14 cellular contexts compared by ENCODE assay signal in the genomic region with DNA sequence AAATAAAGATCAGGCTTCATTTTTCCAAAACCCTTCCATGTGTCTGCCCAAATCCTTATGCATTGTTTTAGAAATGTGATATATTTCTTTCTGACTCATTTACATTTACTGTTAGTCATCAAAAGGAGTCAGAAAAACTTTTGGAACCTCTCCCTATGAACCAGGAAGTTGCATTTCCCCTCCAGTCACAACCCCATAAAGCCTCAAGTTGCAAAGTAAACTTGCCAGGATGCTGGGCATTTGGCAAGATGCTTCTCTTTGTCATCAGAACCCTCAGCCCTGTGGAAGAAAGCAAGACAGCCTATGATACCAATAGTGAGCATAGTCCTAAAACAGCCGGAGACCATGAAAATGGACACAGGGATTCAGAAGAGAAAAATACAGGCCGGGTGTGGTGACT.
DNase-seq lines count a peak whose midpoint lies in the region; ATAC-seq, FAIRE-seq and TF ChIP-seq lines count a peak whose summit lies in the region.
"Had no signal": no experiment of that assay in that cellular context is flagged by ENCODE, and none has a peak within 500 bp of the region (broad histone marks: within the 10 kb centered on the region; RNA-seq: fewer than 3 reads in every experiment).

No MANE protein-coding gene starts in this region.

- H3K27me3 Mint-ChIP-seq in astrocyte (ENCODE audit: low read depth, unreplicated experiment) = peaks cover 2% of the 10 kb centered on the region

- TF ChIP-seq CTCF in AG10803 (conservative IDR thresholded peaks at IDR 0.05; ENCODE audit: low read length) = no peak
- TF ChIP-seq CTCF in LNCaP clone FGC (IDR thresholded peaks at IDR 0.05; ENCODE audit: control insufficient read depth, extremely low read depth, insufficient read depth) = no peak
- no peak for TF ChIP-seq CTCF in astrocyte (IDR thresholded peaks at IDR 0.05; ENCODE audit: insufficient read depth, low read depth, low read length)
- no peak for TF ChIP-seq CTCF in kidney epithelial cell (IDR thresholded peaks at IDR 0.05; ENCODE audit: insufficient read depth, low read length, poor library complexity, severe bottlenecking)

- no peaks in the 10 kb centered on the region for H4K20me1 ChIP-seq in astrocyte (ENCODE audit: insufficient read depth, low read length)

- no peak overlapping the region for H3K4me3 ChIP-seq in AG10803 (ENCODE audit: low read length)
- H3K4me3 ChIP-seq in LNCaP clone FGC (ENCODE audit: low read depth, low read length) = no peak overlapping the region
- H3K4me3 ChIP-seq in astrocyte (ENCODE audit: insufficient read depth, low read depth, low read length) = no peak overlapping the region
- no peak overlapping the region for H3K4me3 ChIP-seq in kidney epithelial cell (ENCODE audit: low read depth, low read length)
- H3K4me3 ChIP-seq: esophagus squamous epithelium, SJCRH30 had no signal

- H3K79me2 ChIP-seq in astrocyte (ENCODE audit: insufficient read depth, low read length) = no peaks in the 10 kb centered on the region

- no peak overlapping the region for H3K27ac Mint-ChIP-seq in astrocyte (ENCODE audit: unreplicated experiment)
- H3K27ac Mint-ChIP-seq: memory B cell had no signal

- peaks cover 11% of the 10 kb centered on the region for H3K4me1 ChIP-seq in astrocyte (ENCODE audit: insufficient read depth, low read length)
- H3K4me1 ChIP-seq: SJCRH30 had no signal

- peak overlapping the region; percentile 46 for H3K4me2 ChIP-seq in astrocyte (ENCODE audit: low read length)

- peaks cover 3% of the 10 kb centered on the region for H3K4me1 Mint-ChIP-seq in astrocyte (ENCODE audit: low read depth, unreplicated experiment)
- H3K4me1 Mint-ChIP-seq: memory B cell had no signal

- no peaks in the 10 kb centered on the region for H3K9me3 Mint-ChIP-seq in astrocyte (ENCODE audit: unreplicated experiment)

- no peak overlapping the region for H3K9ac ChIP-seq in astrocyte (ENCODE audit: low read length)

- DNase-seq in AG10803 (ENCODE audit: low read depth) (peak; percentile 94), LNCaP clone FGC (ENCODE audit: low read depth) (peak; percentile 74), astrocyte (ENCODE audit: low read depth) (peak; percentile 93), kidney epithelial cell (ENCODE audit: low read depth) (peak; percentile 57), amygdala (lab: John Stamatoyannopoulos, UW) (no peak), NCI-H748 treated with DMSO at 0.1 percent for 48 hours (lab: John Stamatoyannopoulos, UW) (no peak)
- DNase-seq: activated CD4-positive, alpha-beta T cell treated with anti-CD3 and anti-CD28 coated beads, Interleukin-2, amount 50 U/mL, for 48 hours; esophagus squamous epithelium; NCI-H1694 treated with DMSO at 0.1 percent for 48 hours; right cardiac atrium; SJCRH30 had no signal

- no peak overlapping the region for H3K4me3 Mint-ChIP-seq in astrocyte (ENCODE audit: unreplicated experiment)
- H3K4me3 Mint-ChIP-seq: memory B cell had no signal

- H3K36me3 ChIP-seq in astrocyte (ENCODE audit: insufficient read depth, low read length) (no peaks in the 10 kb centered on the region), kidney epithelial cell (ENCODE audit: control insufficient read depth, insufficient read depth, low read length) (no peaks in the 10 kb centered on the region)
- H3K36me3 ChIP-seq: esophagus squamous epithelium had no signal

- FAIRE-seq in astrocyte (lab: Jason Lieb, UNC) = peak; percentile 72

- peak overlapping the region; percentile 56 for H3K27ac ChIP-seq in astrocyte (ENCODE audit: low read depth, low read length)
- H3K27ac ChIP-seq: SJCRH30 had no signal

- H3K27me3 ChIP-seq in astrocyte (ENCODE audit: insufficient read depth, low read length) (no peaks in the 10 kb centered on the region), kidney epithelial cell (ENCODE audit: control insufficient read depth, insufficient read depth, low read length) (no peaks in the 10 kb centered on the region)
- H3K27me3 ChIP-seq: esophagus squamous epithelium, SJCRH30 had no signal

- H3K9me3 ChIP-seq in astrocyte (ENCODE audit: insufficient read depth, low read depth, low read length) = no peaks in the 10 kb centered on the region
- H3K9me3 ChIP-seq: esophagus squamous epithelium, SJCRH30 had no signal

- no peak overlapping the region for H2AFZ ChIP-seq in astrocyte (ENCODE audit: low read depth, low read length)

- ATAC-seq in GM19455 (IDR thresholded peaks at IDR 0.05; ENCODE audit: unreplicated experiment) (no peak), GM19351 (IDR thresholded peaks at IDR 0.05; ENCODE audit: unreplicated experiment) (no peak)
- ATAC-seq: right cardiac atrium had no signal

- no peaks in the 10 kb centered on the region for H3K36me3 Mint-ChIP-seq in astrocyte (ENCODE audit: low read depth, unreplicated experiment)
- H3K36me3 Mint-ChIP-seq: memory B cell had no signal

Comparison
In these comparisons a context has a peak if more than half of its experiments do, and no peak if none do; other contexts are left out.
1. DNase-seq: peak in AG10803 (single experiment), LNCaP clone FGC (single experiment), astrocyte (single experiment) and kidney epithelial cell (single experiment); none in amygdala (0 of 56) and NCI-H748 treated with DMSO at 0.1 percent for 48 hours (single experiment).